8 cellular contexts compared by ENCODE assay signal in genomic region chr16:85686912-85687591, GRCh38. TPM values are rescaled to one million over a fixed set of nuclear protein-coding genes. Genes with fewer than 3 reads are reported as not detected.
A peak's percentile ranks its signal among the peaks of the same experiment; 100 is the strongest.
DNase-seq lines count a peak whose midpoint lies in the region; ATAC-seq, FAIRE-seq and TF ChIP-seq lines count a peak whose summit lies in the region.

No MANE protein-coding gene starts in this region.

- H3K4me3 Mint-ChIP-seq in endothelial cell (ENCODE audit: unreplicated experiment): peak overlapping the region; percentile 71

- no peak for FAIRE-seq in GM19239 (lab: Jason Lieb, UNC)

- no peak overlapping the region for H3K27ac Mint-ChIP-seq in endothelial cell (ENCODE audit: unreplicated experiment)

- intact Hi-C loops in posterior vena cava (cut with DNase I): no loop called here

- H3K27me3 Mint-ChIP-seq in endothelial cell (ENCODE audit: unreplicated experiment): peaks cover 4% of the 10 kb centered on the region

- H3K36me3 Mint-ChIP-seq in endothelial cell (ENCODE audit: low read depth, unreplicated experiment): no peaks in the 10 kb centered on the region

- no peak for ATAC-seq in GM21360 (IDR thresholded peaks at IDR 0.05; ENCODE audit: unreplicated experiment)

- peaks cover 4% of the 10 kb centered on the region for H3K4me1 Mint-ChIP-seq in endothelial cell (ENCODE audit: unreplicated experiment)

- TF ChIP-seq CTCF in endothelial cell (IDR thresholded peaks at IDR 0.05; ENCODE audit: unreplicated experiment): no peak

- DNase-seq in stimulated activated CD4-positive, alpha-beta T cell treated with anti-CD3 and anti-CD28 coated beads, Interleukin-15, amount 100 ng/mL, for 48 hours (ENCODE audit: low read depth in 2 of 2): peak; percentile 21 to 32
- no peak for DNase-seq in stimulated activated CD4-positive, alpha-beta T cell treated with anti-CD3 and anti-CD28 coated beads, Interleukin-4, amount 100 ng/mL, for 24 hours
- DNase-seq in SIG-M5 treated with dmso at 0.1 percent for 504 hours (lab: John Stamatoyannopoulos, UW; ENCODE audit: unreplicated experiment) (peak; percentile 53), endothelial cell (ENCODE audit: low spot score) (no peak), posterior vena cava (ENCODE audit: low spot score) (no peak), NCI-H524 treated with DMSO at 0.1 percent for 48 hours (lab: John Stamatoyannopoulos, UW) (no peak), GM19239 (ENCODE audit: insufficient read length, low spot score) (no peak)

- no peaks in the 10 kb centered on the region for H3K9me3 Mint-ChIP-seq in endothelial cell (ENCODE audit: unreplicated experiment)

RNA-seq across cellular contexts. Expression of gene GINS2, which starts 1.7 kb away (rescaled TPM):
- 9.1 TPM for total RNA-seq in endothelial cell (ENCODE audit: unreplicated experiment)
- under 1 TPM; 0.19 to 0.56 TPM for total RNA-seq in posterior vena cava

Comparison
In these comparisons a context has a peak if more than half of its experiments do, and no peak if none do; other contexts are left out.
1. DNase-seq: peak in stimulated activated CD4-positive, alpha-beta T cell treated with anti-CD3 and anti-CD28 coated beads, Interleukin-15, amount 100 ng/mL, for 48 hours (2 of 2) and SIG-M5 treated with dmso at 0.1 percent for 504 hours (single experiment); none in stimulated activated CD4-positive, alpha-beta T cell treated with anti-CD3 and anti-CD28 coated beads, Interleukin-4, amount 100 ng/mL, for 24 hours (single experiment), endothelial cell (single experiment), posterior vena cava (single experiment), NCI-H524 treated with DMSO at 0.1 percent for 48 hours (single experiment) and GM19239 (single experiment).